8 cellular contexts compared by ENCODE assay signal in the genomic region with DNA sequence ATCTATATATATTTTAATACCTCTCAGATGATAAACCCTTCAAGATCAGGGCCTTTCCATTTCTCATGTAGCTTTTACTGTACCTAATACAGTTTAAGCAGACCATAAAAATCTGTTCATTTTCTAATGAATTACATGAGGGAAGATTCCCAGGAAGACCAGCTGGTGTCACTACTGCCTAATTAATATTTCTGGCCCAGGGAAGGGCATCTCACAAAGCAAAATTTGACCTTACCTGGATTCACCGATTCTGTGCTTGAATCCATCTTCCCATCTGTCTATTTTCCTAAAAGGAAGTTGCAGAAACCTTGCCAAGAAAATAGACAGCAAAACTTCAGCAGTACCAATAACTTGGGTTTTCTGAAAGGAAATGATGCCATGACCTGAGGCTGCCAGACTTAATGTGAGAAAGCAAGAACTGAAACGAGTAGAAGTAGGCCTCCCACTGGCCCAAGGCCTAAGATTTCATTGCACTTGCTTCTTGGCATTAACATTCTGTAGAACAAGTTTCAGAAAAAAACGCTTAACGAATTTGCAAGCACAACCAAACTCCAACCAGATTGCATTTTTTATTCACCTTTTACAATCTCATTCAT.
DNase-seq lines count a peak whose midpoint lies in the region; ATAC-seq and TF ChIP-seq lines count a peak whose summit lies in the region.

No MANE protein-coding gene starts in this region.

- no peaks in the 10 kb centered on the region for H3K27me3 ChIP-seq in ascending aorta
- H3K27me3 ChIP-seq in left lung = no peaks in the 10 kb centered on the region

- H3K4me3 ChIP-seq in LNCaP clone FGC (ENCODE audit: low read depth, low read length) = no peak overlapping the region
- no peak overlapping the region for H3K4me3 ChIP-seq in ascending aorta
- H3K4me3 ChIP-seq in left lung = no peak overlapping the region

- intact Hi-C loops in ascending aorta (cut with DNase I) = loop anchor here (2.0 kb wide), 1 partner anchor 256 kb away; no protein-coding TSS in a partner anchor
- intact Hi-C loops in left lung (cut with DNase I) = loop anchor here in 1 of 2 donors (5.0 kb wide), 1 partner anchor 259 kb away; no protein-coding TSS in a partner anchor

- no peak overlapping the region for H3K27ac ChIP-seq in ascending aorta
- no peak overlapping the region for H3K27ac ChIP-seq in left lung

- H3K4me1 ChIP-seq in ascending aorta = no peaks in the 10 kb centered on the region
- H3K4me1 ChIP-seq in left lung = no peaks in the 10 kb centered on the region

- H3K9me3 ChIP-seq in ascending aorta (no peaks in the 10 kb centered on the region), left lung (no peaks in the 10 kb centered on the region)

- ATAC-seq in GM18519 (IDR thresholded peaks at IDR 0.05; ENCODE audit: low FRiP score, unreplicated experiment) (peak; percentile 76), left lung (peak; percentile 47), HG03457 (IDR thresholded peaks at IDR 0.05; ENCODE audit: unreplicated experiment) (no peak)

- TF ChIP-seq CTCF in LNCaP clone FGC (IDR thresholded peaks at IDR 0.05; ENCODE audit: control insufficient read depth, extremely low read depth, insufficient read depth) = peak; percentile 66
- TF ChIP-seq CTCF in ascending aorta (IDR thresholded peaks at IDR 0.05) = peak; percentile 21 to 50 (median 32)
- peak; percentile 27 to 39 for TF ChIP-seq CTCF in left lung (IDR thresholded peaks at IDR 0.05)

- DNase-seq in CD1c-positive myeloid dendritic cell (ENCODE audit: extremely low spot score) (peak; percentile 14), LNCaP clone FGC (ENCODE audit: low read depth) (no peak), ascending aorta (ENCODE audit: low spot score in 2 of 2) (no peak), left lung (no peak), NOMO-1 treated with DMSO at 0.1 percent for 48 hours (lab: John Stamatoyannopoulos, UW; ENCODE audit: unreplicated experiment) (no peak), cortex of kidney (lab: John Stamatoyannopoulos, UW) (no peak)

- no peaks in the 10 kb centered on the region for H3K36me3 ChIP-seq in ascending aorta
- no peaks in the 10 kb centered on the region for H3K36me3 ChIP-seq in left lung
